In the genomic region with DNA sequence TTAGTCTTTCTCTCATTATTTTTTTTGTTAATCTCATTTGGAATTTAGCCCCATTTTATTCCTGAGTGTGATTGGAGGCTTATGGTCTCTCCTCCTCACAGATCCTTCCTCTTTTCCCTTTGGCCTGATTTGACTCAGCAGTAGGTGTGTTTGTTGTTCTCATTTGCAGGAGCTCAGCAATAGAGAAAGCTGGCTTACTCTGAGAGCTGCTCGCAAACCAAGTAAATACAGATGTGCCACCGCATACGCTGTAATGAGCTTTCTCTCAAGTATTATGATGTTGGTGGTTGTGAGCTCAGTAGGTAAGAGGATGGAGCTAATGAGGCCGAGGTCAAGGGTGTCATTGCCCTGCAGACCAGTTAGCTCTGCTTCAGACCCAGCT, we compare ENCODE assay signal across 8 cellular contexts.
A peak's percentile ranks its signal among the peaks of the same experiment; 100 is the strongest.
DNase-seq lines count a peak whose midpoint lies in the region; ATAC-seq, FAIRE-seq and TF ChIP-seq lines count a peak whose summit lies in the region.

No MANE protein-coding gene starts in this region.

- POLR2A ChIA-PET in activated CD4-positive, alpha-beta T cell treated with anti-CD3 and anti-CD28 coated beads, Interleukin-2, amount 10 ng/mL, durations not matched to agents 7 days and 5 days (lab: Charles Lee): interaction anchor here (0.5 kb wide), 1 partner anchor 224 kb away, joined by 7 read pairs; no protein-coding TSS in a partner anchor

- TF ChIP-seq CTCF in HL-60 (IDR thresholded peaks at IDR 0.05; ENCODE audit: insufficient read depth, low read length) (no peak), astrocyte (IDR thresholded peaks at IDR 0.05; ENCODE audit: insufficient read depth, low read depth, low read length) (no peak), thoracic aorta (IDR thresholded peaks at IDR 0.05) (no peak)

- FAIRE-seq in astrocyte (lab: Jason Lieb, UNC): no peak

- H3K9me3 Mint-ChIP-seq in activated CD4-positive, alpha-beta T cell treated with anti-CD3 and anti-CD28 coated beads, Interleukin-2, amount 10 ng/mL, durations not matched to agents 7 days and 5 days: no peaks in the 10 kb centered on the region
- no peaks in the 10 kb centered on the region for H3K9me3 Mint-ChIP-seq in astrocyte (ENCODE audit: unreplicated experiment)

- H3K9me3 ChIP-seq in astrocyte (ENCODE audit: insufficient read depth, low read depth, low read length): no peaks in the 10 kb centered on the region
- no peaks in the 10 kb centered on the region for H3K9me3 ChIP-seq in thoracic aorta

- no peaks in the 10 kb centered on the region for H3K79me2 ChIP-seq in astrocyte (ENCODE audit: insufficient read depth, low read length)

- no peak overlapping the region for H3K4me3 Mint-ChIP-seq in activated CD4-positive, alpha-beta T cell treated with anti-CD3 and anti-CD28 coated beads, Interleukin-2, amount 10 ng/mL, durations not matched to agents 7 days and 5 days
- H3K4me3 Mint-ChIP-seq in astrocyte (ENCODE audit: unreplicated experiment): peak overlapping the region; percentile 50

- H3K27ac Mint-ChIP-seq in activated CD4-positive, alpha-beta T cell treated with anti-CD3 and anti-CD28 coated beads, Interleukin-2, amount 10 ng/mL, durations not matched to agents 7 days and 5 days: peak overlapping the region; percentile 47
- H3K27ac Mint-ChIP-seq in astrocyte (ENCODE audit: unreplicated experiment): peak overlapping the region; percentile 30

- H2AFZ ChIP-seq in astrocyte (ENCODE audit: low read depth, low read length): no peak overlapping the region

- peaks cover 32% of the 10 kb centered on the region for H3K36me3 ChIP-seq in astrocyte (ENCODE audit: insufficient read depth, low read length)
- peaks cover 12% of the 10 kb centered on the region for H3K36me3 ChIP-seq in thoracic aorta

- peaks cover 3% of the 10 kb centered on the region for H4K20me1 ChIP-seq in astrocyte (ENCODE audit: insufficient read depth, low read length)

- CTCF ChIA-PET in activated CD4-positive, alpha-beta T cell treated with anti-CD3 and anti-CD28 coated beads, Interleukin-2, amount 10 ng/mL, durations not matched to agents 7 days and 5 days (lab: Charles Lee): interaction anchor here (1.1 to 1.2 kb wide), 2 partner anchors 19 to 124 kb away, joined by 3 read pairs; no protein-coding TSS in a partner anchor

- H3K27me3 ChIP-seq in HL-60 (ENCODE audit: insufficient read depth, poor library complexity, severe bottlenecking) (no peaks in the 10 kb centered on the region), astrocyte (ENCODE audit: insufficient read depth, low read length) (no peaks in the 10 kb centered on the region), thoracic aorta (replicated peaks; ENCODE audit: insufficient read depth) (no peaks in the 10 kb centered on the region)

- H3K36me3 Mint-ChIP-seq in activated CD4-positive, alpha-beta T cell treated with anti-CD3 and anti-CD28 coated beads, Interleukin-2, amount 10 ng/mL, durations not matched to agents 7 days and 5 days (ENCODE audit: low read depth): peaks cover 75% of the 10 kb centered on the region
- H3K36me3 Mint-ChIP-seq in astrocyte (ENCODE audit: low read depth, unreplicated experiment): peaks cover 48% of the 10 kb centered on the region

- no peak overlapping the region for H3K9ac ChIP-seq in astrocyte (ENCODE audit: low read length)

- H3K4me1 ChIP-seq in astrocyte (ENCODE audit: insufficient read depth, low read length): peaks cover 11% of the 10 kb centered on the region
- H3K4me1 ChIP-seq in thoracic aorta (ENCODE audit: control insufficient read depth in 1 of 2, low read depth in 2 of 2): peaks cover 0 to 26% of the 10 kb centered on the region in 2 donors

- peak overlapping the region; percentile 92 for H3K27ac ChIP-seq in HL-60 (replicated peaks)
- no peak overlapping the region for H3K27ac ChIP-seq in astrocyte (ENCODE audit: low read depth, low read length)
- peak overlapping the region; percentile 6 to 35 for H3K27ac ChIP-seq in thoracic aorta

- H3K4me2 ChIP-seq in astrocyte (ENCODE audit: low read length): peak overlapping the region; percentile 17

- no peak overlapping the region for H3K4me3 ChIP-seq in HL-60 (replicated peaks; ENCODE audit: insufficient read depth, low read length)
- H3K4me3 ChIP-seq in astrocyte (ENCODE audit: insufficient read depth, low read depth, low read length): no peak overlapping the region
- no peak overlapping the region for H3K4me3 ChIP-seq in thoracic aorta

- DNase-seq in activated CD4-positive, alpha-beta T cell treated with anti-CD3 and anti-CD28 coated beads, Interleukin-2, amount 10 ng/mL, durations not matched to agents 7 days and 5 days: no peak
- DNase-seq in activated CD4-positive, alpha-beta T cell treated with anti-CD3 and anti-CD28 coated beads for 1 hour: no peak
- peak; percentile 37 to 73 for DNase-seq in HL-60 (ENCODE audit: low read depth in 1 of 2, low spot score in 1 of 2)
- no peak for DNase-seq in astrocyte (ENCODE audit: low read depth)
- DNase-seq in thoracic aorta (ENCODE audit: low spot score): no peak
- DNase-seq in NK-92 treated with Interleukin-12 subunit alpha and Interleukin-12 subunit beta, amount 100 ng/mL, for 24 hours (lab: John Stamatoyannopoulos, UW): no peak
- DNase-seq in H4 (ENCODE audit: low spot score): no peak

- H3K4me1 Mint-ChIP-seq in activated CD4-positive, alpha-beta T cell treated with anti-CD3 and anti-CD28 coated beads, Interleukin-2, amount 10 ng/mL, durations not matched to agents 7 days and 5 days: peaks cover 33% of the 10 kb centered on the region
- peaks cover 9% of the 10 kb centered on the region for H3K4me1 Mint-ChIP-seq in astrocyte (ENCODE audit: low read depth, unreplicated experiment)

- ATAC-seq in thoracic aorta (ENCODE audit: insufficient number of reproducible peaks, low FRiP score, low read depth): no peak
- ATAC-seq in GM19324 (IDR thresholded peaks at IDR 0.05; ENCODE audit: low FRiP score, unreplicated experiment): no peak

- H3K27me3 Mint-ChIP-seq in activated CD4-positive, alpha-beta T cell treated with anti-CD3 and anti-CD28 coated beads, Interleukin-2, amount 10 ng/mL, durations not matched to agents 7 days and 5 days: no peaks in the 10 kb centered on the region
- H3K27me3 Mint-ChIP-seq in astrocyte (ENCODE audit: low read depth, unreplicated experiment): no peaks in the 10 kb centered on the region

Comparison
In these comparisons a context has a peak if more than half of its experiments do, and no peak if none do; other contexts are left out.
1. DNase-seq: peak in HL-60 (2 of 2); none in activated CD4-positive, alpha-beta T cell treated with anti-CD3 and anti-CD28 coated beads, Interleukin-2, amount 10 ng/mL, durations not matched to agents 7 days and 5 days (single experiment), activated CD4-positive, alpha-beta T cell treated with anti-CD3 and anti-CD28 coated beads for 1 hour (single experiment), astrocyte (single experiment), thoracic aorta (single experiment), NK-92 treated with Interleukin-12 subunit alpha and Interleukin-12 subunit beta, amount 100 ng/mL, for 24 hours (single experiment) and H4 (single experiment).